ENCODE assay signal across 1 cellular context in genomic region chr5:38420691-38421395, GRCh38.
TF ChIP-seq lines count a peak whose summit lies in the region.

No MANE protein-coding gene starts in this region.

TF ChIP-seq in HEK293, 187 proteins besides CTCF, POLR2A, EP300 and RAD21 (continued from another document):
- TF ChIP-seq ZNF341 (tag by site-specific recombination; IDR thresholded peaks at IDR 0.05; ENCODE audit: low read depth) (0 out of 2 replicates have a peak, but pooled peaks have one; percentile 13), ZNF514 (tag by site-specific recombination; IDR thresholded peaks at IDR 0.05) (no peak), ZNF660 (tag by site-specific recombination; IDR thresholded peaks at IDR 0.05) (0 out of 2 replicates have a peak, but pooled peaks have one; percentile 53), ZNF555 (tag by site-specific recombination; conservative IDR thresholded peaks at IDR 0.05) (no peak), ZNF426 (tag by site-specific recombination; IDR thresholded peaks at IDR 0.05) (no peak), ZNF335 (tag by site-specific recombination; conservative IDR thresholded peaks at IDR 0.05) (0 out of 2 replicates have a peak, but pooled peaks have one; percentile 15), ZSCAN30 (tag by site-specific recombination; IDR thresholded peaks at IDR 0.05) (no peak), WT1 (tag by site-specific recombination; IDR thresholded peaks at IDR 0.05) (no peak), ZFP3 (tag by site-specific recombination; IDR thresholded peaks at IDR 0.05; ENCODE audit: low read depth) (no peak), ZNF677 (tag by site-specific recombination; IDR thresholded peaks at IDR 0.05) (no peak), ZNF558 (tag by site-specific recombination; IDR thresholded peaks at IDR 0.05) (no peak), ZXDB (tag by site-specific recombination; IDR thresholded peaks at IDR 0.05) (peak; percentile 34; the same call in 1 of the 2 replicates), IKZF3 (tag by site-specific recombination; IDR thresholded peaks at IDR 0.05) (peak; percentile 45; the same call in 1 of the 2 replicates), ZNF530 (tag by site-specific recombination; IDR thresholded peaks at IDR 0.05; ENCODE audit: low read depth) (no peak), ZNF404 (tag by site-specific recombination; IDR thresholded peaks at IDR 0.05) (no peak), YY2 (tag by site-specific recombination; IDR thresholded peaks at IDR 0.05) (no peak), TRIM28 (IDR thresholded peaks at IDR 0.05; ENCODE audit: borderline replicate concordance, low read length) (no peak), ZNF549 (tag by site-specific recombination; IDR thresholded peaks at IDR 0.05) (no peak), ZNF10 (tag by site-specific recombination; IDR thresholded peaks at IDR 0.05) (no peak), OSR2 (tag by site-specific recombination; IDR thresholded peaks at IDR 0.05) (0 out of 2 replicates have a peak, but pooled peaks have one; percentile 7)
- TF ChIP-seq, protein P1, sequence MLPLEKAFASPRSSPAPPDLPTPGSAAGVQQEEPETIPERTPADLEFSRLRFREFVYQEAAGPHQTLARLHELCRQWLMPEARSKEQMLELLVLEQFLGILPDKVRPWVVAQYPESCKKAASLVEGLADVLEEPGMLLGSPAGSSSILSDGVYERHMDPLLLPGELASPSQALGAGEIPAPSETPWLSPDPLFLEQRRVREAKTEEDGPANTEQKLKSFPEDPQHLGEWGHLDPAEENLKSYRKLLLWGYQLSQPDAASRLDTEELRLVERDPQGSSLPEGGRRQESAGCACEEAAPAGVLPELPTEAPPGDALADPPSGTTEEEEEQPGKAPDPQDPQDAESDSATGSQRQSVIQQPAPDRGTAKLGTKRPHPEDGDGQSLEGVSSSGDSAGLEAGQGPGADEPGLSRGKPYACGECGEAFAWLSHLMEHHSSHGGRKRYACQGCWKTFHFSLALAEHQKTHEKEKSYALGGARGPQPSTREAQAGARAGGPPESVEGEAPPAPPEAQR (tag by site-specific recombination; IDR thresholded peaks at IDR 0.05), result no peak
- TF ChIP-seq, protein P2, sequence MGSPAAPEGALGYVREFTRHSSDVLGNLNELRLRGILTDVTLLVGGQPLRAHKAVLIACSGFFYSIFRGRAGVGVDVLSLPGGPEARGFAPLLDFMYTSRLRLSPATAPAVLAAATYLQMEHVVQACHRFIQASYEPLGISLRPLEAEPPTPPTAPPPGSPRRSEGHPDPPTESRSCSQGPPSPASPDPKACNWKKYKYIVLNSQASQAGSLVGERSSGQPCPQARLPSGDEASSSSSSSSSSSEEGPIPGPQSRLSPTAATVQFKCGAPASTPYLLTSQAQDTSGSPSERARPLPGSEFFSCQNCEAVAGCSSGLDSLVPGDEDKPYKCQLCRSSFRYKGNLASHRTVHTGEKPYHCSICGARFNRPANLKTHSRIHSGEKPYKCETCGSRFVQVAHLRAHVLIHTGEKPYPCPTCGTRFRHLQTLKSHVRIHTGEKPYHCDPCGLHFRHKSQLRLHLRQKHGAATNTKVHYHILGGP (tag by site-specific recombination; IDR thresholded peaks at IDR 0.05), result no peak
- TF ChIP-seq, protein P3, sequence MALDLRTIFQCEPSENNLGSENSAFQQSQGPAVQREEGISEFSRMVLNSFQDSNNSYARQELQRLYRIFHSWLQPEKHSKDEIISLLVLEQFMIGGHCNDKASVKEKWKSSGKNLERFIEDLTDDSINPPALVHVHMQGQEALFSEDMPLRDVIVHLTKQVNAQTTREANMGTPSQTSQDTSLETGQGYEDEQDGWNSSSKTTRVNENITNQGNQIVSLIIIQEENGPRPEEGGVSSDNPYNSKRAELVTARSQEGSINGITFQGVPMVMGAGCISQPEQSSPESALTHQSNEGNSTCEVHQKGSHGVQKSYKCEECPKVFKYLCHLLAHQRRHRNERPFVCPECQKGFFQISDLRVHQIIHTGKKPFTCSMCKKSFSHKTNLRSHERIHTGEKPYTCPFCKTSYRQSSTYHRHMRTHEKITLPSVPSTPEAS (tag by site-specific recombination; IDR thresholded peaks at IDR 0.05), result no peak
